Comparison of ENCODE assay signal across 23 cellular contexts in the genomic region with DNA sequence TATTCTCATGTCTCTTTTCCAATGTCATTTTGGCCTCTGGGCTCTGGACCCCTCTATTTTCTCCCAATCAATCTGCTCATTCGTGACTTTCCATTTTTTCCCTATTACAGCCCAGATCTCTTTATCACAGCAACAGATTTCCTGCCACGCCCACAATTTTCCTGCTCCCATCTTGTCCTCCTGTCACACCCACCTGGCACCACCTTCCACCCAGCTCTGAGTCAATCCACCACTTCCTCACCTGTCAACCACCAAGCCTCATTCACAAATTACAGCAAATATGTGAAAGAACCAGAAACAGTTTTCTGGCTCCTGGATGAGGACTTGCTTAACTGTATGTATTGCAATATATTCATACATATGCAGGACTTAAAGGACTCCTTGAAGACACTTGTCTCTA.
"Had no signal": no experiment of that assay in that cellular context is flagged by ENCODE, and none has a peak within 500 bp of the region (broad histone marks: within the 10 kb centered on the region; RNA-seq: fewer than 3 reads in every experiment).

No MANE protein-coding gene starts in this region.

- H3K36me3 Mint-ChIP-seq: natural killer cell treated with Interleukin-12 subunit alpha and Interleukin-12 subunit beta and Interleukin-15 and Interleukin-18, amount 100 ng/mL, for 72 hours; stimulated activated effector memory CD8-positive, alpha-beta T cell treated with anti-CD3 and anti-CD28 coated beads, Interleukin-12 subunit alpha, Interleukin-12 subunit beta, amount 100 ng/mL, for 72 hours had no signal

- H3K4me3 Mint-ChIP-seq: natural killer cell treated with Interleukin-12 subunit alpha and Interleukin-12 subunit beta and Interleukin-15 and Interleukin-18, amount 100 ng/mL, for 72 hours; stimulated activated effector memory CD8-positive, alpha-beta T cell treated with anti-CD3 and anti-CD28 coated beads, Interleukin-12 subunit alpha, Interleukin-12 subunit beta, amount 100 ng/mL, for 72 hours; stimulated activated naive CD8-positive, alpha-beta T cell treated with anti-CD3 and anti-CD28 coated beads, Interleukin-15, Interleukin-2, amounts not matched to agents 100 ng/mL and 50 ng/mL, for 24 hours had no signal

- DNase-seq: cortex of kidney; dorsolateral prefrontal cortex; effector CD8-positive, alpha-beta T cell; foreskin melanocyte; heart left ventricle; hippocampal formation; kidney glomerular epithelial cell; left lung; lower lobe of right lung; mesenchymal stem cell; midbrain; retina; right lobe of liver; stimulated activated CD4-positive, alpha-beta T cell treated with anti-CD3 and anti-CD28 coated beads, Interleukin-4, amount 100 ng/mL, for 1 hour; stimulated activated CD8-positive, alpha-beta memory T cell treated with anti-CD3 and anti-CD28 coated beads, Interleukin-4, amount 100 ng/mL, for 48 hours; tibial artery; upper lobe of left lung; uterus had no signal

- H3K4me1 ChIP-seq: left lung, lower lobe of right lung, parathyroid adenoma, prostate gland, right lobe of liver, tibial artery, upper lobe of left lung, uterus had no signal

- H3K4me1 Mint-ChIP-seq: stimulated activated effector memory CD8-positive, alpha-beta T cell treated with anti-CD3 and anti-CD28 coated beads, Interleukin-12 subunit alpha, Interleukin-12 subunit beta, amount 100 ng/mL, for 72 hours had no signal

- H3K4me3 ChIP-seq: dorsolateral prefrontal cortex, heart left ventricle, left lung, lower lobe of right lung, prostate gland, right lobe of liver, tibial artery, upper lobe of left lung, uterus had no signal

- ATAC-seq: heart left ventricle; left lung; lower lobe of right lung; natural killer cell treated with Interleukin-12 subunit alpha and Interleukin-12 subunit beta and Interleukin-15 and Interleukin-18, amount 100 ng/mL, for 72 hours; right lobe of liver; stimulated activated effector memory CD8-positive, alpha-beta T cell treated with anti-CD3 and anti-CD28 coated beads, Interleukin-12 subunit alpha, Interleukin-12 subunit beta, amount 100 ng/mL, for 72 hours had no signal

- H3K27me3 ChIP-seq: dorsolateral prefrontal cortex, heart left ventricle, left lung, right lobe of liver, tibial artery, upper lobe of left lung, uterus had no signal

- H3K9ac ChIP-seq: parathyroid adenoma had no signal

- H3K9me3 Mint-ChIP-seq: natural killer cell treated with Interleukin-12 subunit alpha and Interleukin-12 subunit beta and Interleukin-15 and Interleukin-18, amount 100 ng/mL, for 72 hours; stimulated activated naive CD8-positive, alpha-beta T cell treated with anti-CD3 and anti-CD28 coated beads, Interleukin-15, Interleukin-2, amounts not matched to agents 100 ng/mL and 50 ng/mL, for 24 hours had no signal

- H3K36me3 ChIP-seq: heart left ventricle, left lung, lower lobe of right lung, prostate gland, right lobe of liver, tibial artery, upper lobe of left lung, uterus had no signal

- H3K27me3 Mint-ChIP-seq: stimulated activated naive CD8-positive, alpha-beta T cell treated with anti-CD3 and anti-CD28 coated beads, Interleukin-15, Interleukin-2, amounts not matched to agents 100 ng/mL and 50 ng/mL, for 24 hours had no signal

- H3K9me3 ChIP-seq: heart left ventricle, left lung, lower lobe of right lung, prostate gland, right lobe of liver, tibial artery, upper lobe of left lung, uterus had no signal

- H2AFZ ChIP-seq: parathyroid adenoma had no signal

- H3K27ac Mint-ChIP-seq: natural killer cell treated with Interleukin-12 subunit alpha and Interleukin-12 subunit beta and Interleukin-15 and Interleukin-18, amount 100 ng/mL, for 72 hours; stimulated activated effector memory CD8-positive, alpha-beta T cell treated with anti-CD3 and anti-CD28 coated beads, Interleukin-12 subunit alpha, Interleukin-12 subunit beta, amount 100 ng/mL, for 72 hours; stimulated activated naive CD8-positive, alpha-beta T cell treated with anti-CD3 and anti-CD28 coated beads, Interleukin-15, Interleukin-2, amounts not matched to agents 100 ng/mL and 50 ng/mL, for 24 hours had no signal

- H3K79me2 ChIP-seq: parathyroid adenoma had no signal

- H3K27ac ChIP-seq: left lung, lower lobe of right lung, parathyroid adenoma, prostate gland, right lobe of liver, tibial artery, upper lobe of left lung, uterus had no signal
